ENCODE assay signal across 8 cellular contexts in the genomic region with DNA sequence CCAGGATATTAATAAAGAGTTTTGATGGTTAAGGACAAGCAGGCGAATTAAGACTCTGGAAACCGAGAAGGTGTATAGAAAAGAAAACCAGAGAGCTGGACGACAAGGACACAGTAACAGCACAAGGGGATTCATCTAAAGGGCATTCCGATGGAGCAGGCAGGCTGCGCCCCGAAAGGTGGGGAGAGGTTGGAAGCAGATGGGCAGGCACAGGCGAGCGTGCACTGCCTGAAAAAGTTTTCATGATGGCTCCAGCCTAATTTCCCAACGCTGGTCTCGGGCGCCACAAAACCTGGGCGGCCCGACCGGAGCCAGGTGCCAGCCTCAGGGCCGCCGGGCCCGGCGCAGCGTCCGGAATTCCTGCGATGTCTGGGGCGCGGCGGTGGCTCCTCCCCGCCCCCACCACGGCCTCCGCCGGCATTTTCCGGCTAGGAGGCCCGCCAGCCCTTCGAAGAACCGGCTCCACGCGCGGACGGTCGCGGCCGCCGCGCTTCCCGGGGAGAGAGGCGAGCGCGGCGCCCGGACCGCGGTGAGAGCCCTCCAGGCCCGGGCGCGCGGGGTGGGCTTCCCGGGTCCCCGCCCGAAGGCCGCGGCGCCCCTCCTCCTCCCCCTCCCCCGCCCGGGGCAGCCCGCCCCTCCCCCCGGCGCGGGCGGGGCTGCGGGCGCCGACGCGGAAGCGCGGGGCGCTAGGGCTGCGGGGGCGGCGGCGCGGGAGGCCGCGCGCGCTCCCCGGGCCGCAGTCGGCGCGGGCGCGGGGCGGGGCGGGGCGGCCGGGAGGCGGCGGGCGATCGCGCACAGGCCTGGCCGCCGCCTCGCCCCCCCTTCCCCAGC. TPM values are rescaled to one million over a fixed set of nuclear protein-coding genes. Genes with fewer than 3 reads are reported as not detected.
DNase-seq lines count a peak whose midpoint lies in the region; ATAC-seq, FAIRE-seq and TF ChIP-seq lines count a peak whose summit lies in the region.

No MANE protein-coding gene starts in this region.

- no TSS peak for BruUV-seq in HepG2 (replicated peaks; lab: Mats Ljungman, UMichigan)

- no peaks in the 10 kb centered on the region for H3K9me3 ChIP-seq in HepG2 (ENCODE audit: low read length)

- CTCF ChIA-PET in HepG2 (lab: Yijun Ruan, JAX; ENCODE audit: low intra/inter-chr PET ratio, low total read pairs), result no interaction called here

- peaks cover 29% of the 10 kb centered on the region for H4K20me1 ChIP-seq in HepG2 (ENCODE audit: insufficient read depth, low read length)

- in situ Hi-C loops in HepG2 (cut with HindIII; ENCODE audit: extremely low pct_ligation_motif_present, low pct_unique_long_range_greater_than_20kb), result loop anchor here (5.0 kb wide), 1 partner anchor 99 kb away; a partner anchor contains a TSS

- no peak overlapping the region for H2AFZ ChIP-seq in HepG2 (ENCODE audit: low read length)

- no peak for TF ChIP-seq EP300 in HepG2 (IDR thresholded peaks at IDR 0.05; ENCODE audit: low read depth in 2 of 2, low read length in 2 of 2)
- no peak for TF ChIP-seq EP300 in HepG2 (CRISPR knock-in tag; IDR thresholded peaks at IDR 0.05; ENCODE audit: borderline replicate concordance)

- intact Hi-C loops in HepG2 (cut with micrococcal nuclease; ENCODE audit: unreplicated experiment), result loop anchor here (1.0 to 5.0 kb wide), 3 partner anchors 99 to 214 kb away; a partner anchor contains a TSS

- no peaks in the 10 kb centered on the region; a peak in 1 of 5 replicates for H3K27me3 ChIP-seq in HepG2 (ENCODE audit: control insufficient read depth in 1 of 2, insufficient read depth in 2 of 2, low read length in 2 of 2)

- ATAC-seq in HG02610 (IDR thresholded peaks at IDR 0.05; ENCODE audit: unreplicated experiment) (peak; percentile 29), HepG2 (peak; percentile 82)

- TF ChIP-seq POLR2A in HepG2 (IDR thresholded peaks at IDR 0.05; ENCODE audit: insufficient read depth in 1 of 2, low read depth in 2 of 2, low read length in 2 of 2), result peak in 1 of 2 experiments; percentile 79

- POLR2A ChIA-PET in HepG2 (lab: Yijun Ruan, JAX), result interaction anchor here (0.9 to 3.2 kb wide), 12 partner anchors 9 to 378 kb away, joined by 3 to 44 read pairs (median 5); a partner anchor contains a TSS

- H3K4me3 ChIP-seq in coronary artery, result peak overlapping the region; percentile 99
- peak overlapping the region; percentile 63 to 99 (median 84) for H3K4me3 ChIP-seq in HepG2 (replicated peaks in 1 of 3; ENCODE audit: insufficient read depth in 1 of 3, low read depth in 2 of 3, low read length in 3 of 3)

- TF ChIP-seq CTCF in coronary artery (IDR thresholded peaks at IDR 0.05) (no peak), HepG2 (CRISPR knock-in tag; IDR thresholded peaks at IDR 0.05) (no peak)

- peak overlapping the region; percentile 94 for H3K9ac ChIP-seq in HepG2 (ENCODE audit: insufficient read depth, low read depth, low read length)

- peak overlapping the region; percentile 99 to 100 for H3K27ac ChIP-seq in coronary artery
- peak overlapping the region; percentile 96 for H3K27ac ChIP-seq in HepG2 (ENCODE audit: extremely low read length, insufficient read depth, low read length)

- peak; percentile 69 for TF ChIP-seq RAD21 in HepG2 (CRISPR knock-in tag; IDR thresholded peaks at IDR 0.05)

- FAIRE-seq in HepG2 (lab: Jason Lieb, UNC), result no peak

- H3K4me2 ChIP-seq in HepG2 (ENCODE audit: low read depth, low read length), result peak overlapping the region; percentile 98

- H3K4me1 ChIP-seq in HepG2 (ENCODE audit: insufficient read depth, low read length), result peaks cover 26% of the 10 kb centered on the region

- H3K79me2 ChIP-seq in HepG2 (ENCODE audit: insufficient read depth, low read length), result peaks cover 43% of the 10 kb centered on the region

- H3K36me3 ChIP-seq in HepG2 (replicated peaks in 1 of 2; ENCODE audit: control insufficient read depth in 1 of 2, insufficient read depth in 2 of 2, low read length in 2 of 2), result no peaks in the 10 kb centered on the region

- DNase-seq in DMS53 (lab: John Stamatoyannopoulos, UW) (peak; percentile 84), DMS53 treated with DMSO at 0.1 percent for 48 hours (lab: John Stamatoyannopoulos, UW; ENCODE audit: unreplicated experiment) (no peak), NCI-H1092 treated with DMSO at 0.1 percent for 48 hours (lab: John Stamatoyannopoulos, UW) (peak; percentile 66), coronary artery (ENCODE audit: low spot score) (peak; percentile 81), HepG2 (ENCODE audit: low spot score) (peak; percentile 63)
- peak; percentile 43 for DNase-seq in activated CD4-positive, alpha-beta T cell treated with anti-CD3 and anti-CD28 coated beads for 1 hour
- DNase-seq in stimulated activated CD4-positive, alpha-beta T cell treated with anti-CD3 and anti-CD28 coated beads, Interleukin-4, amount 100 ng/mL, for 1 hour, result peak; percentile 66

- 0% methylated on average over 12 of the region's 102 CpGs for WGBS in HepG2 (ENCODE audit: low lambda C conversion rate)

TF ChIP-seq in HepG2, 621 proteins besides CTCF, POLR2A, EP300 and RAD21 (continues in another document):
- TF ChIP-seq HNRNPLL (IDR thresholded peaks at IDR 0.05; ENCODE audit: low read depth, low read length, poor library complexity, severe bottlenecking) (peak; percentile 73), ZSCAN12 (CRISPR knock-in tag; IDR thresholded peaks at IDR 0.05) (0 out of 2 replicates have a peak, but pooled peaks have one; percentile 49), ZNF816 (CRISPR knock-in tag; IDR thresholded peaks at IDR 0.05; ENCODE audit: borderline replicate concordance) (no peak), U2AF1 (optimal IDR thresholded peaks at IDR 0.05; ENCODE audit: low read depth, low read length) (peak; percentile 46), HDAC1 (CRISPR knock-in tag; IDR thresholded peaks at IDR 0.05) (peak; percentile 37; the same call in 1 of the 2 replicates), SP140L (CRISPR knock-in tag; IDR thresholded peaks at IDR 0.05; ENCODE audit: borderline replicate concordance) (peak; percentile 43; the same call in 1 of the 2 replicates)

RNA-seq across cellular contexts. Expression of a gene that starts 0.7 kb away (rescaled TPM):
- 32.7 and 34.2 TPM in 2 replicates for total RNA-seq in HepG2 (2016; rRNA removed; fragmentation: Illumina TruSeq; extraction: Trizol)
- total RNA-seq in HepG2 (2016; cell fraction: cytosol; rRNA removed; fragmentation: Illumina TruSeq; extraction: Trizol; ENCODE audit: low read depth), result 19.1 and 19.6 TPM in 2 replicates
- 30.4 and 33.9 TPM in 2 replicates for total RNA-seq in HepG2 (2016; cell fraction: insoluble cytoplasmic fraction; rRNA removed; fragmentation: Illumina TruSeq; extraction: Trizol)
- total RNA-seq in HepG2 (2016; cell fraction: membrane; rRNA removed; fragmentation: Illumina TruSeq; extraction: Trizol), result 15.6 and 16.1 TPM in 2 replicates
- 54.9 and 62.8 TPM in 2 replicates for total RNA-seq in HepG2 (2016; cell fraction: nucleus; rRNA removed; fragmentation: Illumina TruSeq; extraction: Trizol)
- polyA plus RNA-seq in HepG2 (2011; rRNA removed), result 24.6 and 28.2 TPM in 2 replicates
- polyA plus RNA-seq in HepG2 (2011; cell fraction: cytosol; rRNA removed), result 14.9 and 16.4 TPM in 2 replicates
- polyA plus RNA-seq in HepG2 (2011; cell fraction: nucleus; rRNA removed), result 31.7 and 39.9 TPM in 2 replicates
- 10.1 and 12.5 TPM in 2 replicates for polyA plus RNA-seq in HepG2 (2012)
- 0.50 and 0.67 TPM in 2 replicates for polyA plus RNA-seq in HepG2 (2016; cell fraction: cytosol; fragmentation: Illumina TruSeq; extraction: Trizol; ENCODE audit: low read depth)
- 16.1 and 18.0 TPM in 2 replicates for polyA plus RNA-seq in HepG2 (2016; cell fraction: insoluble cytoplasmic fraction; fragmentation: Illumina TruSeq; extraction: Trizol; ENCODE audit: low read depth)
- 2.9 and 3.0 TPM in 2 replicates for polyA plus RNA-seq in HepG2 (2016; cell fraction: membrane; fragmentation: Illumina TruSeq; extraction: Trizol; ENCODE audit: low read depth)
- 25.5 and 28.0 TPM in 2 replicates for polyA plus RNA-seq in HepG2 (2016; cell fraction: nucleus; fragmentation: Illumina TruSeq; extraction: Trizol; ENCODE audit: insufficient read depth, low read depth)
- 128 and 208 TPM in 2 replicates for polyA minus RNA-seq in HepG2 (2011; rRNA and poly(A)+ RNA removed; ENCODE audit: low replicate concordance)
- polyA minus RNA-seq in HepG2 (2011; cell fraction: cytosol; rRNA and poly(A)+ RNA removed), result 25.3 and 30.3 TPM in 2 replicates
- 132 and 133 TPM in 2 replicates for polyA minus RNA-seq in HepG2 (2011; cell fraction: nucleus; rRNA and poly(A)+ RNA removed)
